ENCODE assay signal across 9 cellular contexts in genomic region chr9:37187269-37187668, GRCh38.
DNase-seq lines count a peak whose midpoint lies in the region; ATAC-seq and TF ChIP-seq lines count a peak whose summit lies in the region.
"Had no signal": no experiment of that assay in that cellular context is flagged by ENCODE, and none has a peak within 500 bp of the region (broad histone marks: within the 10 kb centered on the region; RNA-seq: fewer than 3 reads in every experiment).

No MANE protein-coding gene starts in this region.

- ATAC-seq in GM21367 (IDR thresholded peaks at IDR 0.05; ENCODE audit: unreplicated experiment): peak; percentile 36
- ATAC-seq in HG03457 (IDR thresholded peaks at IDR 0.05; ENCODE audit: unreplicated experiment): peak; percentile 30

- no peaks in the 10 kb centered on the region for H3K27me3 Mint-ChIP-seq in activated naive CD8-positive, alpha-beta T cell treated with anti-CD3 and anti-CD28 coated beads for 36 hours

- TF ChIP-seq CTCF in GM12865 (IDR thresholded peaks at IDR 0.05; ENCODE audit: insufficient read depth, low read depth, low read length, missing control alignments): no peak

- peaks cover 63% of the 10 kb centered on the region for H3K36me3 Mint-ChIP-seq in activated naive CD8-positive, alpha-beta T cell treated with anti-CD3 and anti-CD28 coated beads for 36 hours

- peak overlapping the region; percentile 70 for H3K4me3 Mint-ChIP-seq in activated naive CD8-positive, alpha-beta T cell treated with anti-CD3 and anti-CD28 coated beads for 36 hours

- DNase-seq in GM12865 (ENCODE audit: low read depth) (peak; percentile 78), activated gamma-delta T cell (lab: John Stamatoyannopoulos, UW) (no peak), A172 (ENCODE audit: low spot score) (no peak), kidney tubule cell (ENCODE audit: low spot score) (no peak), NCI-H2196 treated with DMSO at 0.1 percent for 48 hours (lab: John Stamatoyannopoulos, UW; ENCODE audit: unreplicated experiment) (no peak)
- DNase-seq in activated naive CD8-positive, alpha-beta T cell treated with anti-CD3 and anti-CD28 coated beads for 36 hours: peak; percentile 9
- DNase-seq: NCI-H1092 had no signal

- H3K9me3 Mint-ChIP-seq in activated naive CD8-positive, alpha-beta T cell treated with anti-CD3 and anti-CD28 coated beads for 36 hours: peaks cover 9% of the 10 kb centered on the region

- H3K27ac Mint-ChIP-seq in activated naive CD8-positive, alpha-beta T cell treated with anti-CD3 and anti-CD28 coated beads for 36 hours: peak overlapping the region; percentile 88

- peaks cover 48% of the 10 kb centered on the region for H3K4me1 Mint-ChIP-seq in activated naive CD8-positive, alpha-beta T cell treated with anti-CD3 and anti-CD28 coated beads for 36 hours

- peak overlapping the region; percentile 71 for H3K4me3 ChIP-seq in GM12865 (ENCODE audit: low read depth, low read length)

Comparison
In these comparisons a context has a peak if more than half of its experiments do, and no peak if none do; other contexts are left out.
1. DNase-seq: peak in GM12865 (single experiment) and activated naive CD8-positive, alpha-beta T cell treated with anti-CD3 and anti-CD28 coated beads for 36 hours (single experiment); none in activated gamma-delta T cell (single experiment), A172 (single experiment), kidney tubule cell (single experiment) and NCI-H2196 treated with DMSO at 0.1 percent for 48 hours (single experiment).